In genomic region chr2:170408461-170409163, GRCh38 we compare ENCODE assay signal across 10 cellular contexts.
A peak's percentile ranks its signal among the peaks of the same experiment; 100 is the strongest.
DNase-seq lines count a peak whose midpoint lies in the region; ATAC-seq lines count a peak whose summit lies in the region.
"Had no signal": no experiment of that assay in that cellular context is flagged by ENCODE, and none has a peak within 500 bp of the region (broad histone marks: within the 10 kb centered on the region; RNA-seq: fewer than 3 reads in every experiment).

No MANE protein-coding gene starts in this region.

- no peak overlapping the region for H3K27ac ChIP-seq in trophoblast cell (ENCODE audit: low read depth, low read length)
- H3K27ac ChIP-seq: lower lobe of right lung had no signal

- H2BK5ac ChIP-seq in trophoblast cell (ENCODE audit: low read depth, low read length, poor library complexity): no peak overlapping the region

- WGBS in trophoblast cell (ENCODE audit: extremely low coverage, insufficient coverage, insufficient read length): no CpG with 5 or more reads among the region's 6 CpGs

- peak; percentile 41 for ATAC-seq in HG03442 (IDR thresholded peaks at IDR 0.05; ENCODE audit: unreplicated experiment)
- no peak for ATAC-seq in activated T-helper 17 cell treated with anti-CD3 and anti-CD28 coated beads, Interleukin-2, amount 50 U/mL, for 72 hours (replicated peaks)
- ATAC-seq in sciatic nerve: peak; percentile 26

- no peak overlapping the region for H3K4me2 ChIP-seq in trophoblast cell (ENCODE audit: low read length)

- no peaks in the 10 kb centered on the region for H3K36me3 ChIP-seq in trophoblast cell (ENCODE audit: control insufficient read depth in 1 of 2, insufficient read depth in 2 of 2, low read length in 2 of 2)
- H3K36me3 ChIP-seq: lower lobe of right lung had no signal

- no peak for DNase-seq in T-helper 2 cell treated with Interferon-gamma antibody and Interleukin-4, amounts not matched to agents 5 μg/mL and 100 μg/mL, for 36 hours (ENCODE audit: low spot score)
- DNase-seq in T-helper 2 cell: no peak
- DNase-seq in sciatic nerve (ENCODE audit: low spot score): no peak
- no peak for DNase-seq in trophoblast cell
- DNase-seq in putamen (ENCODE audit: low spot score): no peak
- DNase-seq in activated naive CD8-positive, alpha-beta T cell treated with anti-CD3 and anti-CD28 coated beads for 36 hours: no peak

- H3K9me3 Mint-ChIP-seq in T-helper 2 cell treated with Interferon-gamma antibody and Interleukin-4, amounts not matched to agents 5 μg/mL and 100 μg/mL, for 36 hours: no peaks in the 10 kb centered on the region
- H3K9me3 Mint-ChIP-seq in activated T-helper 17 cell treated with anti-CD3 and anti-CD28 coated beads, Interleukin-2, amount 50 U/mL, for 72 hours: no peaks in the 10 kb centered on the region
- H3K9me3 Mint-ChIP-seq in activated naive CD8-positive, alpha-beta T cell treated with anti-CD3 and anti-CD28 coated beads for 36 hours: no peaks in the 10 kb centered on the region
- H3K9me3 Mint-ChIP-seq: dendritic cell treated with granulocyte-macrophage colony-stimulating factor and Interleukin-4, amounts not matched to agents 40 ng/mL and 50 ng/mL, for 4 days had no signal

- no peak overlapping the region for H3K14ac ChIP-seq in trophoblast cell (ENCODE audit: low read length)

- H3K9ac ChIP-seq in trophoblast cell (ENCODE audit: low read length): no peak overlapping the region

- no peak overlapping the region for H3K27ac Mint-ChIP-seq in T-helper 2 cell treated with Interferon-gamma antibody and Interleukin-4, amounts not matched to agents 5 μg/mL and 100 μg/mL, for 36 hours
- no peak overlapping the region for H3K27ac Mint-ChIP-seq in activated T-helper 17 cell treated with anti-CD3 and anti-CD28 coated beads, Interleukin-2, amount 50 U/mL, for 72 hours
- no peak overlapping the region for H3K27ac Mint-ChIP-seq in activated naive CD8-positive, alpha-beta T cell treated with anti-CD3 and anti-CD28 coated beads for 36 hours
- H3K27ac Mint-ChIP-seq: dendritic cell treated with granulocyte-macrophage colony-stimulating factor and Interleukin-4, amounts not matched to agents 40 ng/mL and 50 ng/mL, for 4 days had no signal

- no peak overlapping the region for H4K91ac ChIP-seq in trophoblast cell (ENCODE audit: low read depth, low read length)

- H3K79me2 ChIP-seq in trophoblast cell (ENCODE audit: control insufficient read depth, insufficient read depth, low read length, poor library complexity): no peaks in the 10 kb centered on the region

- intact Hi-C loops in sciatic nerve (cut with DNase I): no loop called here

- no peaks in the 10 kb centered on the region for H3K9me3 ChIP-seq in trophoblast cell (ENCODE audit: insufficient read depth, low read depth, low read length)
- H3K9me3 ChIP-seq: lower lobe of right lung had no signal

- no peaks in the 10 kb centered on the region for H3K4me1 ChIP-seq in trophoblast cell (ENCODE audit: control insufficient read depth in 1 of 2, insufficient read depth in 2 of 2, low read length in 2 of 2)

- no peak overlapping the region for H4K8ac ChIP-seq in trophoblast cell (ENCODE audit: low read depth, low read length)

- H3K18ac ChIP-seq in trophoblast cell (ENCODE audit: low read length): no peak overlapping the region

- H4K12ac ChIP-seq in trophoblast cell (ENCODE audit: low read depth, low read length): no peak overlapping the region

- peaks cover 21% of the 10 kb centered on the region for H3K4me1 Mint-ChIP-seq in T-helper 2 cell treated with Interferon-gamma antibody and Interleukin-4, amounts not matched to agents 5 μg/mL and 100 μg/mL, for 36 hours (ENCODE audit: low read depth)
- peaks cover 4% of the 10 kb centered on the region for H3K4me1 Mint-ChIP-seq in activated T-helper 17 cell treated with anti-CD3 and anti-CD28 coated beads, Interleukin-2, amount 50 U/mL, for 72 hours
- peaks cover 13% of the 10 kb centered on the region for H3K4me1 Mint-ChIP-seq in activated naive CD8-positive, alpha-beta T cell treated with anti-CD3 and anti-CD28 coated beads for 36 hours

- no peak overlapping the region for H2BK12ac ChIP-seq in trophoblast cell (ENCODE audit: low read length)

- no peaks in the 10 kb centered on the region for H3K27me3 ChIP-seq in trophoblast cell (ENCODE audit: insufficient read depth, low read length)

- H2BK120ac ChIP-seq in trophoblast cell (ENCODE audit: insufficient read depth, low read length, poor library complexity): no peak overlapping the region

- no peak overlapping the region for H2AK5ac ChIP-seq in trophoblast cell (ENCODE audit: low read length)

- H3K4me3 ChIP-seq in trophoblast cell (ENCODE audit: low read depth, low read length): no peak overlapping the region
- H3K4me3 ChIP-seq: lower lobe of right lung had no signal

- peak overlapping the region; percentile 69 for H3K4me3 Mint-ChIP-seq in T-helper 2 cell treated with Interferon-gamma antibody and Interleukin-4, amounts not matched to agents 5 μg/mL and 100 μg/mL, for 36 hours
- H3K4me3 Mint-ChIP-seq in activated T-helper 17 cell treated with anti-CD3 and anti-CD28 coated beads, Interleukin-2, amount 50 U/mL, for 72 hours: peak overlapping the region; percentile 37
- no peak overlapping the region for H3K4me3 Mint-ChIP-seq in activated naive CD8-positive, alpha-beta T cell treated with anti-CD3 and anti-CD28 coated beads for 36 hours

- peaks cover 2% of the 10 kb centered on the region for H3K36me3 Mint-ChIP-seq in T-helper 2 cell treated with Interferon-gamma antibody and Interleukin-4, amounts not matched to agents 5 μg/mL and 100 μg/mL, for 36 hours (ENCODE audit: low read depth)
- no peaks in the 10 kb centered on the region for H3K36me3 Mint-ChIP-seq in activated T-helper 17 cell treated with anti-CD3 and anti-CD28 coated beads, Interleukin-2, amount 50 U/mL, for 72 hours (ENCODE audit: low read depth)
- no peaks in the 10 kb centered on the region for H3K36me3 Mint-ChIP-seq in activated naive CD8-positive, alpha-beta T cell treated with anti-CD3 and anti-CD28 coated beads for 36 hours

- no peaks in the 10 kb centered on the region for H3K79me1 ChIP-seq in trophoblast cell (ENCODE audit: low read length)

- no peak overlapping the region for H3K4ac ChIP-seq in trophoblast cell (ENCODE audit: low read depth, low read length)

- H2AFZ ChIP-seq in trophoblast cell (ENCODE audit: insufficient read depth, low read length, poor library complexity): no peak overlapping the region

- no peak overlapping the region for H3K23ac ChIP-seq in trophoblast cell (ENCODE audit: low read length)

- peaks cover 2% of the 10 kb centered on the region for H3K27me3 Mint-ChIP-seq in T-helper 2 cell treated with Interferon-gamma antibody and Interleukin-4, amounts not matched to agents 5 μg/mL and 100 μg/mL, for 36 hours (ENCODE audit: low read depth)
- peaks cover 25% of the 10 kb centered on the region for H3K27me3 Mint-ChIP-seq in activated T-helper 17 cell treated with anti-CD3 and anti-CD28 coated beads, Interleukin-2, amount 50 U/mL, for 72 hours
- H3K27me3 Mint-ChIP-seq in activated naive CD8-positive, alpha-beta T cell treated with anti-CD3 and anti-CD28 coated beads for 36 hours: peaks cover 41% of the 10 kb centered on the region
